Comparison of ENCODE assay signal across 10 cellular contexts in genomic region chr4:169626328-169627282, GRCh38. TPM values are rescaled to one million over a fixed set of nuclear protein-coding genes. Genes with fewer than 3 reads are reported as not detected.
A peak's percentile ranks its signal among the peaks of the same experiment; 100 is the strongest.
DNase-seq lines count a peak whose midpoint lies in the region; ATAC-seq and TF ChIP-seq lines count a peak whose summit lies in the region.
"Had no signal": no experiment of that assay in that cellular context is flagged by ENCODE, and none has a peak within 500 bp of the region (broad histone marks: within the 10 kb centered on the region; RNA-seq: fewer than 3 reads in every experiment).

No MANE protein-coding gene starts in this region.

- H3K9me3 Mint-ChIP-seq in H9 (no peaks in the 10 kb centered on the region), mesothelial cell of epicardium (no peaks in the 10 kb centered on the region)
- no peaks in the 10 kb centered on the region for H3K9me3 Mint-ChIP-seq in activated T-helper 17 cell treated with anti-CD3 and anti-CD28 coated beads, Interleukin-2, amount 50 U/mL, for 72 hours
- no peaks in the 10 kb centered on the region for H3K9me3 Mint-ChIP-seq in stimulated activated memory B cell treated with anti-CD40 and anti-IgM and Interleukin-4, amounts not matched to agents 10 μg/mL and 1 μg/mL and 100 μg/mL, for 72 hours

- no peak overlapping the region for H3K4me3 Mint-ChIP-seq in H9
- peak overlapping the region; percentile 1 for H3K4me3 Mint-ChIP-seq in activated T-helper 17 cell treated with anti-CD3 and anti-CD28 coated beads, Interleukin-2, amount 50 U/mL, for 72 hours
- no peak overlapping the region for H3K4me3 Mint-ChIP-seq in mesothelial cell of epicardium
- H3K4me3 Mint-ChIP-seq in stimulated activated memory B cell treated with anti-CD40 and anti-IgM and Interleukin-4, amounts not matched to agents 10 μg/mL and 1 μg/mL and 100 μg/mL, for 72 hours = no peak overlapping the region

- no peak overlapping the region for H2BK5ac ChIP-seq in H9 (ENCODE audit: insufficient read length, low read length)

- no peaks in the 10 kb centered on the region for H3K27me3 ChIP-seq in H9 (ENCODE audit: insufficient read depth, low read length)

- TF ChIP-seq CTCF in H9 (conservative IDR thresholded peaks at IDR 0.05) = no peak
- no peak for TF ChIP-seq CTCF in mesothelial cell of epicardium (IDR thresholded peaks at IDR 0.05; ENCODE audit: unreplicated experiment)

- H3K36me3 Mint-ChIP-seq in H9 (ENCODE audit: insufficient read depth in 1 of 3, low read depth in 3 of 3) = peaks cover 2 to 3% (median 2%) of the 10 kb centered on the region in 3 experiments; a peak in 1 of 7 replicates
- peaks cover 7% of the 10 kb centered on the region for H3K36me3 Mint-ChIP-seq in activated T-helper 17 cell treated with anti-CD3 and anti-CD28 coated beads, Interleukin-2, amount 50 U/mL, for 72 hours (ENCODE audit: low read depth)
- peaks cover 11% of the 10 kb centered on the region for H3K36me3 Mint-ChIP-seq in mesothelial cell of epicardium
- peaks cover 20% of the 10 kb centered on the region for H3K36me3 Mint-ChIP-seq in stimulated activated memory B cell treated with anti-CD40 and anti-IgM and Interleukin-4, amounts not matched to agents 10 μg/mL and 1 μg/mL and 100 μg/mL, for 72 hours

- H3K27ac ChIP-seq in H9 (ENCODE audit: insufficient read length, low read depth, low read length) = no peak overlapping the region

- no peak for DNase-seq in H9
- DNase-seq in mesothelial cell of epicardium (ENCODE audit: low spot score in 2 of 2, unreplicated experiment in 2 of 2) = no peak
- no peak for DNase-seq in DMS 273 (lab: John Stamatoyannopoulos, UW; ENCODE audit: unreplicated experiment)
- DNase-seq in SHP77 (lab: John Stamatoyannopoulos, UW) = no peak
- DNase-seq: caudate nucleus; NCI-H187; stimulated activated CD4-positive, alpha-beta T cell treated with anti-CD3 and anti-CD28 coated beads, Interleukin-12 subunit alpha, Interleukin-12 subunit beta, amount 100 ng/mL, for 4 hours had no signal

- H3K4me1 Mint-ChIP-seq in H9 = peaks cover 10 to 11% of the 10 kb centered on the region in 2 experiments
- H3K4me1 Mint-ChIP-seq in activated T-helper 17 cell treated with anti-CD3 and anti-CD28 coated beads, Interleukin-2, amount 50 U/mL, for 72 hours = peaks cover 22% of the 10 kb centered on the region
- H3K4me1 Mint-ChIP-seq in mesothelial cell of epicardium = peaks cover 18% of the 10 kb centered on the region
- H3K4me1 Mint-ChIP-seq in stimulated activated memory B cell treated with anti-CD40 and anti-IgM and Interleukin-4, amounts not matched to agents 10 μg/mL and 1 μg/mL and 100 μg/mL, for 72 hours = peaks cover 49% of the 10 kb centered on the region

- H2BK120ac ChIP-seq in H9 (ENCODE audit: low read depth, low read length, poor library complexity, severe bottlenecking) = no peak overlapping the region

- peaks cover 16% of the 10 kb centered on the region; the same call in 1 of the 2 replicates for H3K79me2 ChIP-seq in H9 (ENCODE audit: insufficient read depth, low read length)

- H4K8ac ChIP-seq in H9 (replicated peaks; ENCODE audit: insufficient read length, low read depth, low read length) = no peak overlapping the region

- peak; percentile 33 for ATAC-seq in GM18517 (IDR thresholded peaks at IDR 0.05; ENCODE audit: unreplicated experiment)
- peak; percentile 81 for ATAC-seq in activated T-helper 17 cell treated with anti-CD3 and anti-CD28 coated beads, Interleukin-2, amount 50 U/mL, for 72 hours (replicated peaks)
- ATAC-seq in stimulated activated memory B cell treated with anti-CD40 and anti-IgM and Interleukin-4, amounts not matched to agents 10 μg/mL and 1 μg/mL and 100 μg/mL, for 72 hours = no peak

- H3K4ac ChIP-seq in H9 (ENCODE audit: low read depth, low read length) = no peak overlapping the region

- no peaks in the 10 kb centered on the region for H3K27me3 Mint-ChIP-seq in H9 (ENCODE audit: low read depth)
- H3K27me3 Mint-ChIP-seq in activated T-helper 17 cell treated with anti-CD3 and anti-CD28 coated beads, Interleukin-2, amount 50 U/mL, for 72 hours = no peaks in the 10 kb centered on the region
- no peaks in the 10 kb centered on the region for H3K27me3 Mint-ChIP-seq in mesothelial cell of epicardium (ENCODE audit: low read depth)
- H3K27me3 Mint-ChIP-seq in stimulated activated memory B cell treated with anti-CD40 and anti-IgM and Interleukin-4, amounts not matched to agents 10 μg/mL and 1 μg/mL and 100 μg/mL, for 72 hours = no peaks in the 10 kb centered on the region

- no peak overlapping the region for H3K4me2 ChIP-seq in H9 (ENCODE audit: insufficient read depth, insufficient read length, low read length)

- no peak overlapping the region for H4K91ac ChIP-seq in H9 (ENCODE audit: insufficient read length, low read depth, low read length)

- H3K14ac ChIP-seq in H9 (ENCODE audit: insufficient read depth, low read length) = no peak overlapping the region

- no peak overlapping the region for H2BK20ac ChIP-seq in H9 (ENCODE audit: low read depth, low read length, poor library complexity, severe bottlenecking)

- no peak overlapping the region for H2BK12ac ChIP-seq in H9 (ENCODE audit: insufficient read length, low read depth, low read length)

- H2BK15ac ChIP-seq in H9 (ENCODE audit: low read depth, low read length) = no peak overlapping the region

- no peaks in the 10 kb centered on the region for H3K9me3 ChIP-seq in H9 (ENCODE audit: control insufficient read depth, low read depth, low read length)

- no peaks in the 10 kb centered on the region for H4K20me1 ChIP-seq in H9 (ENCODE audit: control insufficient read depth, insufficient read depth, insufficient read length)

- H3K56ac ChIP-seq in H9 (ENCODE audit: insufficient read length, low read depth, low read length) = no peak overlapping the region

- no peaks in the 10 kb centered on the region for H3K79me1 ChIP-seq in H9 (ENCODE audit: insufficient read depth, low read depth, low read length, poor library complexity, severe bottlenecking)

- H2AFZ ChIP-seq in H9 (ENCODE audit: low read length) = no peak overlapping the region

- H3K27ac Mint-ChIP-seq in H9 (peak overlapping the region in 2 of 3 experiments; percentile 20 to 21; a peak in 3 of 7 replicates), mesothelial cell of epicardium (peak overlapping the region; percentile 26)
- H3K27ac Mint-ChIP-seq in activated T-helper 17 cell treated with anti-CD3 and anti-CD28 coated beads, Interleukin-2, amount 50 U/mL, for 72 hours = peak overlapping the region; percentile 56
- H3K27ac Mint-ChIP-seq in stimulated activated memory B cell treated with anti-CD40 and anti-IgM and Interleukin-4, amounts not matched to agents 10 μg/mL and 1 μg/mL and 100 μg/mL, for 72 hours = no peak overlapping the region

- no peak overlapping the region for H2AK5ac ChIP-seq in H9 (ENCODE audit: insufficient read length, low read length)

- no peak overlapping the region for H3K9ac ChIP-seq in H9 (ENCODE audit: extremely low read depth, insufficient read length, low read length)

- H3T11ph ChIP-seq in H9 (ENCODE audit: low read length) = no peak overlapping the region

- no peak overlapping the region for H4K5ac ChIP-seq in H9 (ENCODE audit: insufficient read length, low read depth, low read length)

- H3K18ac ChIP-seq in H9 (ENCODE audit: insufficient read length, low read depth, low read length) = no peak overlapping the region

- WGBS in H9 (ENCODE audit: extremely low coverage, insufficient read length, low lambda C conversion rate) = no CpG with 5 or more reads among the region's 6 CpGs

- no peak overlapping the region for H3K23ac ChIP-seq in H9 (ENCODE audit: insufficient read length, low read depth, low read length)

- H3K23me2 ChIP-seq in H9 (ENCODE audit: insufficient read length, low read depth, low read length, poor library complexity, severe bottlenecking) = no peaks in the 10 kb centered on the region

- H3K4me1 ChIP-seq in H9 (ENCODE audit: insufficient read depth, low read length) = no peaks in the 10 kb centered on the region

RNA-seq across cellular contexts. Expression of gene CLCN3, which starts 6.2 kb away (rescaled TPM):
- total RNA-seq in H9 (2021) = 24.0 and 25.7 TPM in 2 replicates
- 10 to 100 TPM; 22.2 to 25.2 TPM for total RNA-seq in activated T-helper 17 cell treated with anti-CD3 and anti-CD28 coated beads, Interleukin-2, amount 50 U/mL, for 72 hours
- total RNA-seq in mesothelial cell of epicardium = 57.4 to 59.4 TPM (median 58.3 TPM) in 3 replicates

RNA-seq across cellular contexts. Expression of gene NEK1, which starts 14.2 kb away (rescaled TPM):
- total RNA-seq in H9 (2021) = 12.3 and 12.6 TPM in 2 replicates
- total RNA-seq in activated T-helper 17 cell treated with anti-CD3 and anti-CD28 coated beads, Interleukin-2, amount 50 U/mL, for 72 hours = 10 to 100 TPM; 10.4 to 13.8 TPM
- 19.0 to 21.3 TPM (median 20.3 TPM) in 3 replicates for total RNA-seq in mesothelial cell of epicardium
